ENCODE assay signal across 9 cellular contexts in the genomic region with DNA sequence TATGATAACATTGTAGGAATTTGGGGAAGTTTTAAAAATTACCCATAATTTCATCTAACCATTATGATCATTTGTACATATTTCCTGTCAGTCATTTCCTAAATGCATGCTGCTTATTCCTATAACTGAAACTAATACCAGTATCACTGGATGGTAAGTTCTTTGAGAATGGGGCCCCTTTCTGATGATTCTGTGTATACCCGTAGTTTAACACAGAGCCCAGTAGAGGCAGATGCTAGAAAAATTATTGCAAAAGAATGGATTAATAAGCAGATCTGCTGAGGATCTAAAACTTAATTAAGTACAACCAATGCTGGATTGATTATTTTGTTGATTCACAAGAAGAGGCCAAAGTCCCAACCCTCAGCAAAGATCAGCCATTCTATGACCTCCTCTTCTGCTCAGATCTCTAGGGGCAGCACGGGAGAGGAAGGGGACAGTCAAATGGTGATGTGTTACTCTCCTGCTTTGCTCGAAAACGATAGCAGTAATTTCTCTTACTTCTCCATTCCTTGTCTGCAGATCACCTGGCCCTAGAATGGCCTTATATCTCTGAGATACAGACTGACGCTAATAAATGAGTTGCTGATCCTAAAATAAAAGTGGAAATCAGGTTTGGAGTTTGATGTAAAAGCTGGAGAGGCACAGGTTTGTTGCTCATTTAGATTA.
DNase-seq lines count a peak whose midpoint lies in the region; ATAC-seq and TF ChIP-seq lines count a peak whose summit lies in the region.
"Had no signal": no experiment of that assay in that cellular context is flagged by ENCODE, and none has a peak within 500 bp of the region (broad histone marks: within the 10 kb centered on the region; RNA-seq: fewer than 3 reads in every experiment).

No MANE protein-coding gene starts in this region.

- in situ Hi-C loops in brain microvascular endothelial cell (cut with HindIII; ENCODE audit: low pct_ligation_motif_present, low sequenced_read_pairs), result loop anchor here (25.0 kb wide), 1 partner anchor 151 kb away; no protein-coding TSS in a partner anchor

- H3K27me3 ChIP-seq in endodermal cell (ENCODE audit: control insufficient read depth, insufficient read depth, low read length, poor library complexity, severe bottlenecking) (no peaks in the 10 kb centered on the region), vagina (no peaks in the 10 kb centered on the region), brain microvascular endothelial cell (replicated peaks) (no peaks in the 10 kb centered on the region)
- H3K27me3 ChIP-seq: cardiac muscle cell had no signal

- DNase-seq in endodermal cell (no peak), vagina (ENCODE audit: extremely low spot score in 2 of 2) (no peak), HEK293T (ENCODE audit: extremely low spot score) (no peak), brain microvascular endothelial cell (no peak), iPS-NIHi11 (ENCODE audit: low spot score) (no peak)

- H3K36me3 ChIP-seq in endodermal cell (ENCODE audit: control insufficient read depth, insufficient read depth, low read length), result no peaks in the 10 kb centered on the region
- H3K36me3 ChIP-seq in vagina, result no peaks in the 10 kb centered on the region
- H3K36me3 ChIP-seq in brain microvascular endothelial cell (replicated peaks), result no peaks in the 10 kb centered on the region
- H3K36me3 ChIP-seq: cardiac muscle cell had no signal

- no peak overlapping the region for H3K27ac Mint-ChIP-seq in endodermal cell

- no peaks in the 10 kb centered on the region for H3K27me3 Mint-ChIP-seq in endodermal cell (ENCODE audit: insufficient read depth)

- POLR2A ChIA-PET in HEK293T (lab: Yijun Ruan, JAX), result interaction anchor here (1.1 kb wide), 1 partner anchor 14 kb away, joined by 6 read pairs; no protein-coding TSS in a partner anchor

- ATAC-seq in GM21367 (IDR thresholded peaks at IDR 0.05; ENCODE audit: unreplicated experiment) (peak; percentile 38), HG03565 (IDR thresholded peaks at IDR 0.05; ENCODE audit: unreplicated experiment) (peak; percentile 24)

- no peak overlapping the region for H3K9ac ChIP-seq in endodermal cell (ENCODE audit: extremely low read depth, low read length, poor library complexity, severe bottlenecking)

- no peak overlapping the region for H3K27ac ChIP-seq in endodermal cell (ENCODE audit: low read depth, low read length)
- H3K27ac ChIP-seq in vagina, result peak overlapping the region; percentile 77
- no peak overlapping the region for H3K27ac ChIP-seq in brain microvascular endothelial cell
- H3K27ac ChIP-seq: cardiac muscle cell had no signal

- CTCF ChIA-PET in HEK293T (lab: Yijun Ruan, JAX), result no interaction called here

- H3K4me1 ChIP-seq in endodermal cell (ENCODE audit: control insufficient read depth, insufficient read depth, low read length), result peaks cover 5% of the 10 kb centered on the region
- H3K4me1 ChIP-seq in vagina, result peaks cover 18% of the 10 kb centered on the region

- peaks cover 15% of the 10 kb centered on the region for H3K4me1 Mint-ChIP-seq in endodermal cell

- H3K4me3 ChIP-seq in endodermal cell (ENCODE audit: low read length), result no peak overlapping the region
- no peak overlapping the region for H3K4me3 ChIP-seq in vagina
- no peak overlapping the region for H3K4me3 ChIP-seq in brain microvascular endothelial cell (ENCODE audit: low read depth, low read length)
- H3K4me3 ChIP-seq: cardiac muscle cell had no signal

- 92% methylated on average over 3 to 5 of the region's 5 CpGs for WGBS in endodermal cell (ENCODE audit: insufficient coverage in 1 of 2, insufficient read length in 1 of 2), 2 experiments

- H3K9me3 Mint-ChIP-seq in endodermal cell, result no peaks in the 10 kb centered on the region

- H3K9me3 ChIP-seq in endodermal cell (ENCODE audit: control insufficient read depth, low read length), result no peaks in the 10 kb centered on the region
- H3K9me3 ChIP-seq in vagina, result no peaks in the 10 kb centered on the region

- no peak for TF ChIP-seq POLR2A in vagina (IDR thresholded peaks at IDR 0.05)

- H3K36me3 Mint-ChIP-seq in endodermal cell (ENCODE audit: low read depth), result no peaks in the 10 kb centered on the region

- intact Hi-C loops in vagina (cut with DNase I), result no loop called here

- no peak overlapping the region for H3K4me3 Mint-ChIP-seq in endodermal cell

- TF ChIP-seq CTCF in GM12873 (IDR thresholded peaks at IDR 0.05; ENCODE audit: insufficient read depth, low read depth, low read length, missing control alignments) (peak; percentile 16), endodermal cell (conservative IDR thresholded peaks at IDR 0.05) (peak; percentile 23), vagina (IDR thresholded peaks at IDR 0.05) (no peak), brain microvascular endothelial cell (IDR thresholded peaks at IDR 0.05; ENCODE audit: low read depth, low read length, missing control alignments) (no peak)

TF ChIP-seq in HEK293T, 16 proteins besides CTCF, POLR2A, EP300 and RAD21:
- TF ChIP-seq ZNF384 (IDR thresholded peaks at IDR 0.05) (no peak), ELF4 (IDR thresholded peaks at IDR 0.05) (no peak), BHLHE40 (IDR thresholded peaks at IDR 0.05; ENCODE audit: borderline replicate concordance) (no peak), SP1 (IDR thresholded peaks at IDR 0.05) (no peak), FOXK2 (IDR thresholded peaks at IDR 0.05) (no peak), ARNT (IDR thresholded peaks at IDR 0.05) (no peak), SUZ12 (IDR thresholded peaks at IDR 0.05) (no peak), CTBP1 (IDR thresholded peaks at IDR 0.05; ENCODE audit: borderline replicate concordance) (no peak), LEF1 (IDR thresholded peaks at IDR 0.05; ENCODE audit: borderline replicate concordance) (no peak), FOXA1 (IDR thresholded peaks at IDR 0.05) (no peak), L3MBTL2 (conservative IDR thresholded peaks at IDR 0.05) (no peak), HDGF (IDR thresholded peaks at IDR 0.05; ENCODE audit: borderline replicate concordance) (no peak), NFRKB (IDR thresholded peaks at IDR 0.05) (no peak), TARDBP (IDR thresholded peaks at IDR 0.05) (no peak), FOXM1 (IDR thresholded peaks at IDR 0.05; ENCODE audit: borderline replicate concordance) (no peak)
- TF ChIP-seq, protein P1, sequence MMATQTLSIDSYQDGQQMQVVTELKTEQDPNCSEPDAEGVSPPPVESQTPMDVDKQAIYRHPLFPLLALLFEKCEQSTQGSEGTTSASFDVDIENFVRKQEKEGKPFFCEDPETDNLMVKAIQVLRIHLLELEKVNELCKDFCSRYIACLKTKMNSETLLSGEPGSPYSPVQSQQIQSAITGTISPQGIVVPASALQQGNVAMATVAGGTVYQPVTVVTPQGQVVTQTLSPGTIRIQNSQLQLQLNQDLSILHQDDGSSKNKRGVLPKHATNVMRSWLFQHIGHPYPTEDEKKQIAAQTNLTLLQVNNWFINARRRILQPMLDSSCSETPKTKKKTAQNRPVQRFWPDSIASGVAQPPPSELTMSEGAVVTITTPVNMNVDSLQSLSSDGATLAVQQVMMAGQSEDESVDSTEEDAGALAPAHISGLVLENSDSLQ (IDR thresholded peaks at IDR 0.05), result no peak
TF ChIP-seq in HEK293T: peak in this region for 0.

Comparison
In these comparisons a context has a peak if more than half of its experiments do, and no peak if none do; other contexts are left out.
1. CTCF ChIP-seq: peak in GM12873 (single experiment) and endodermal cell (single experiment); none in vagina (0 of 3) and brain microvascular endothelial cell (single experiment).